In genomic region chr16:26276289-26276688, GRCh38 we compare ENCODE assay signal across 1 cellular context.
TF ChIP-seq lines count a peak whose summit lies in the region.

No MANE protein-coding gene starts in this region.

TF ChIP-seq in HepG2, 621 proteins besides CTCF, POLR2A, EP300 and RAD21 (continued from another document):
- no peak for TF ChIP-seq ZUFSP (CRISPR knock-in tag; IDR thresholded peaks at IDR 0.05; ENCODE audit: borderline replicate concordance)
